In genomic region chr13:48094404-48094780, GRCh38 we compare ENCODE assay signal across 8 cellular contexts. TPM values are rescaled to one million over a fixed set of nuclear protein-coding genes. Genes with fewer than 3 reads are reported as not detected.
DNase-seq lines count a peak whose midpoint lies in the region; ATAC-seq and TF ChIP-seq lines count a peak whose summit lies in the region.

No MANE protein-coding gene starts in this region.

- peak overlapping the region; percentile 87 for H3K4me3 ChIP-seq in GM08714 (ENCODE audit: low read length)
- peak overlapping the region; percentile 91 for H3K4me3 ChIP-seq in SU-DHL-6 (ENCODE audit: insufficient read depth, low read length, poor library complexity, severe bottlenecking)

- peak overlapping the region; percentile 87 to 98 (median 91) for H3K27ac Mint-ChIP-seq in nephron

- no peaks in the 10 kb centered on the region for H3K9me3 ChIP-seq in SU-DHL-6 (ENCODE audit: insufficient read depth, low read length)

- TF ChIP-seq CTCF in SU-DHL-6 (IDR thresholded peaks at IDR 0.05; ENCODE audit: insufficient read depth, low read length, poor library complexity, severe bottlenecking) (no peak), nephron (IDR thresholded peaks at IDR 0.05; ENCODE audit: unreplicated experiment in 3 of 3) (no peak)

- DNase-seq in SIG-M5 (lab: John Stamatoyannopoulos, UW) (no peak), midbrain (lab: John Stamatoyannopoulos, UW) (no peak)

- H4K20me1 ChIP-seq in SU-DHL-6 (ENCODE audit: low read depth, low read length), result no peaks in the 10 kb centered on the region; the same call in 1 of the 2 replicates

- no peaks in the 10 kb centered on the region for H3F3A ChIP-seq in SU-DHL-6 (ENCODE audit: insufficient read depth)

- H3K9ac ChIP-seq in SU-DHL-6 (ENCODE audit: low read length), result peak overlapping the region; percentile 98

- H3K27me3 Mint-ChIP-seq in nephron (ENCODE audit: low read depth), result no peaks in the 10 kb centered on the region

- H2AFZ ChIP-seq in SU-DHL-6 (ENCODE audit: low read depth, low read length, severe bottlenecking), result peak overlapping the region; percentile 73

- peak; percentile 21 for ATAC-seq in HG02642 (IDR thresholded peaks at IDR 0.05; ENCODE audit: poor library complexity, unreplicated experiment)
- peak; percentile 4 for ATAC-seq in esophagus mucosa
- no peak for ATAC-seq in GM21786 (IDR thresholded peaks at IDR 0.05; ENCODE audit: unreplicated experiment)

- peaks cover 56% of the 10 kb centered on the region for H3K79me2 ChIP-seq in SU-DHL-6 (ENCODE audit: insufficient read depth, low read length)

- H3K4me1 Mint-ChIP-seq in nephron, result peaks cover 32% of the 10 kb centered on the region

- H3K4me3 Mint-ChIP-seq in nephron, result peak overlapping the region; percentile 95 to 98 (median 95)

- H3K27me3 ChIP-seq in SU-DHL-6 (ENCODE audit: low read length), result no peaks in the 10 kb centered on the region

- H3K9me3 Mint-ChIP-seq in nephron, result no peaks in the 10 kb centered on the region

- peak overlapping the region; percentile 89 for H3K4me2 ChIP-seq in SU-DHL-6 (ENCODE audit: low read depth, low read length, poor library complexity, severe bottlenecking)

- no peaks in the 10 kb centered on the region for H3K9me2 ChIP-seq in SU-DHL-6 (replicated peaks; ENCODE audit: insufficient read depth, low read length)

- H3K27ac ChIP-seq in SU-DHL-6 (ENCODE audit: low read depth, low read length), result peak overlapping the region; percentile 30; the same call in 1 of the 2 replicates

- H3K36me3 Mint-ChIP-seq in nephron (ENCODE audit: low read depth), result no peaks in the 10 kb centered on the region

- H3K36me3 ChIP-seq in SU-DHL-6 (ENCODE audit: low read length), result peaks cover 3% of the 10 kb centered on the region; the same call in 1 of the 2 replicates

RNA-seq across cellular contexts. Expression of gene MED4, which starts 0.5 kb away (rescaled TPM):
- 34.2 TPM for total RNA-seq in esophagus mucosa

RNA-seq across cellular contexts. Expression of gene NUDT15, which starts 56.9 kb away (rescaled TPM):
- 20.5 TPM for total RNA-seq in esophagus mucosa
